Comparison of ENCODE assay signal across 9 cellular contexts in the genomic region with DNA sequence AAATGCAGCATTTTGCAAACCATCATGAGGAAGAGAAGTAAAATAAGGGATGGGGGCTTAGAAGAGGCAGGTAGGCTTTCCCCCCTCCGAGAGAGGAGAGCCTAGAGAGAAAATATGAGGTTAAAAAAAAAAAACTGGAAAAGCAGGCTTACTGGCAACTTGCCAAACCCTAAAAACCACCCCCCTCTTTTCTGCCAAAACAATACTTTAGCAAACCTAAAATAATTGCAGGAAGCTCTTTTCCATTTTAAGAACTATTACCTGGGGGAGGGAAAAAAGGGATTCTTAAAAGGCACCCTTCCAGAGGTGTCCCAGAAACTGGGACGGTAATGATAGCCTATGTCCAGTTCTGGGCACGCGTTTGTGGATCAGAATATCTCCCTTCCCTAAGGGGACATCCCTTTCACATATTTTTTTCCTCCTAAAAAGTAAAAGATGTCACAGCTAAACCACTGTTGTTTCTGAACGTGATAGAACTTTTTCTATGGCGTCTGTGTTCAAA. TPM values are rescaled to one million over a fixed set of nuclear protein-coding genes. Genes with fewer than 3 reads are reported as not detected.
DNase-seq lines count a peak whose midpoint lies in the region; ATAC-seq and TF ChIP-seq lines count a peak whose summit lies in the region.
"Had no signal": no experiment of that assay in that cellular context is flagged by ENCODE, and none has a peak within 500 bp of the region (broad histone marks: within the 10 kb centered on the region; RNA-seq: fewer than 3 reads in every experiment).

No MANE protein-coding gene starts in this region.

- no peak overlapping the region for H2AFZ ChIP-seq in neuronal stem cell (ENCODE audit: low read length)

- DNase-seq in stimulated activated naive CD8-positive, alpha-beta T cell treated with anti-CD3 and anti-CD28 coated beads, Interleukin-15, Interleukin-2, amounts not matched to agents 100 U/mL and 50 U/mL, for 24 hours, result no peak
- peak; percentile 38 for DNase-seq in MCF 10A (ENCODE audit: unreplicated experiment)
- DNase-seq in A172 (ENCODE audit: low spot score), result no peak
- DNase-seq in UCSD-AML1 (lab: John Stamatoyannopoulos, UW; ENCODE audit: unreplicated experiment), result no peak
- DNase-seq in neuronal stem cell (ENCODE audit: low spot score), result no peak

- no peak overlapping the region for H3K18ac ChIP-seq in neuronal stem cell (ENCODE audit: low read length)

- H3K27ac Mint-ChIP-seq in stimulated activated naive CD8-positive, alpha-beta T cell treated with anti-CD3 and anti-CD28 coated beads, Interleukin-15, Interleukin-2, amounts not matched to agents 100 ng/mL and 50 ng/mL, for 24 hours, result peak overlapping the region; percentile 83
- peak overlapping the region; percentile 74 for H3K27ac Mint-ChIP-seq in MCF 10A (ENCODE audit: low read depth, unreplicated experiment)

- no peaks in the 10 kb centered on the region for H3K36me3 Mint-ChIP-seq in stimulated activated naive CD8-positive, alpha-beta T cell treated with anti-CD3 and anti-CD28 coated beads, Interleukin-15, Interleukin-2, amounts not matched to agents 100 ng/mL and 50 ng/mL, for 24 hours (ENCODE audit: low read depth)
- peaks cover 8% of the 10 kb centered on the region for H3K36me3 Mint-ChIP-seq in MCF 10A (ENCODE audit: insufficient read depth, unreplicated experiment)

- CTCF ChIA-PET in MCF 10A (lab: Yijun Ruan, JAX), result interaction anchor here (0.6 to 6.2 kb wide), 10 partner anchors 23 to 1244 kb away, joined by 3 to 77 read pairs (median 4); no protein-coding TSS in a partner anchor

- H3K27me3 Mint-ChIP-seq in stimulated activated naive CD8-positive, alpha-beta T cell treated with anti-CD3 and anti-CD28 coated beads, Interleukin-15, Interleukin-2, amounts not matched to agents 100 ng/mL and 50 ng/mL, for 24 hours, result peaks cover 44% of the 10 kb centered on the region
- H3K27me3 Mint-ChIP-seq in MCF 10A (ENCODE audit: insufficient read depth, unreplicated experiment), result no peaks in the 10 kb centered on the region

- no peak overlapping the region for H3K4ac ChIP-seq in neuronal stem cell (ENCODE audit: low read length)

- H3K4me2 ChIP-seq in neuronal stem cell (ENCODE audit: insufficient read depth, low read length, poor library complexity, severe bottlenecking), result no peak overlapping the region

- intact Hi-C loops in MCF 10A (cut with micrococcal nuclease), result loop anchor here (2.0 to 10.0 kb wide), 2 partner anchors 52 to 144 kb away; no protein-coding TSS in a partner anchor

- no peak overlapping the region for H3K9ac ChIP-seq in neuronal stem cell (ENCODE audit: low read depth, low read length, poor library complexity)

- H3K14ac ChIP-seq in neuronal stem cell (ENCODE audit: low read length), result no peak overlapping the region

- H3K4me1 Mint-ChIP-seq in stimulated activated naive CD8-positive, alpha-beta T cell treated with anti-CD3 and anti-CD28 coated beads, Interleukin-15, Interleukin-2, amounts not matched to agents 100 ng/mL and 50 ng/mL, for 24 hours (ENCODE audit: low read depth), result peaks cover 53% of the 10 kb centered on the region
- H3K4me1 Mint-ChIP-seq in MCF 10A (ENCODE audit: insufficient read depth, unreplicated experiment), result peaks cover 42% of the 10 kb centered on the region

- H2BK15ac ChIP-seq in neuronal stem cell (ENCODE audit: low read length), result no peak overlapping the region

- peaks cover 22 to 82% (median 56%) of the 10 kb centered on the region in 3 experiments for H3K27me3 ChIP-seq in neuronal stem cell (ENCODE audit: control insufficient read depth in 3 of 3, insufficient read depth in 3 of 3, low read depth in 1 of 3, low read length in 3 of 3)

- H3K4me3 ChIP-seq in mesodermal cell (ENCODE audit: extremely low read depth, insufficient read depth, low read length, poor library complexity, severe bottlenecking) (peak overlapping the region; percentile 46), neuronal stem cell (ENCODE audit: low read length in 2 of 2) (no peak overlapping the region)

- H4K91ac ChIP-seq in neuronal stem cell (ENCODE audit: low read depth, low read length, poor library complexity), result no peak overlapping the region

- ATAC-seq in stimulated activated naive CD8-positive, alpha-beta T cell treated with anti-CD3 and anti-CD28 coated beads, Interleukin-15, Interleukin-2, amounts not matched to agents 100 U/mL and 50 U/mL, for 24 hours, result no peak
- no peak for ATAC-seq in HG03469 (IDR thresholded peaks at IDR 0.05; ENCODE audit: unreplicated experiment)

- H3K4me3 Mint-ChIP-seq in stimulated activated naive CD8-positive, alpha-beta T cell treated with anti-CD3 and anti-CD28 coated beads, Interleukin-15, Interleukin-2, amounts not matched to agents 100 ng/mL and 50 ng/mL, for 24 hours, result peak overlapping the region; percentile 75
- peak overlapping the region; percentile 88 for H3K4me3 Mint-ChIP-seq in MCF 10A (ENCODE audit: unreplicated experiment)

- TF ChIP-seq CTCF in MCF 10A (IDR thresholded peaks at IDR 0.05; ENCODE audit: unreplicated experiment), result no peak

- no TSS peak for BruUV-seq in MCF 10A (replicated peaks; lab: Mats Ljungman, UMichigan)

- H2BK5ac ChIP-seq in neuronal stem cell (ENCODE audit: low read length), result no peak overlapping the region

- H3K4me1 ChIP-seq in mesodermal cell (ENCODE audit: control insufficient read depth, insufficient read depth, low read length, poor library complexity, severe bottlenecking) (peaks cover 21% of the 10 kb centered on the region), neuronal stem cell (ENCODE audit: control insufficient read depth in 2 of 2, insufficient read depth in 1 of 2, low read depth in 1 of 2, low read length in 2 of 2) (peaks cover 2% of the 10 kb centered on the region in 2 donors)

- H3K23ac ChIP-seq in neuronal stem cell (ENCODE audit: low read depth, low read length, poor library complexity), result no peak overlapping the region

- no peak overlapping the region for H4K8ac ChIP-seq in neuronal stem cell (ENCODE audit: low read depth, low read length)

- H2AK5ac ChIP-seq in neuronal stem cell (ENCODE audit: low read depth, low read length), result no peak overlapping the region

- no peaks in the 10 kb centered on the region for H3K9me3 Mint-ChIP-seq in stimulated activated naive CD8-positive, alpha-beta T cell treated with anti-CD3 and anti-CD28 coated beads, Interleukin-15, Interleukin-2, amounts not matched to agents 100 ng/mL and 50 ng/mL, for 24 hours
- no peaks in the 10 kb centered on the region for H3K9me3 Mint-ChIP-seq in MCF 10A (ENCODE audit: unreplicated experiment)

- WGBS in mesodermal cell (ENCODE audit: insufficient coverage in 2 of 2), 2 experiments, result 0% methylated on average over 5 of the region's 6 CpGs
- WGBS in neuronal stem cell (ENCODE audit: extremely low coverage in 2 of 2, insufficient read length in 2 of 2, insufficient replicate concordance in 1 of 2), 2 donors, result no CpG with 5 or more reads among the region's 6 CpGs

- H3K36me3 ChIP-seq in mesodermal cell (ENCODE audit: control insufficient read depth, insufficient read depth, low read length) (no peaks in the 10 kb centered on the region), neuronal stem cell (replicated peaks in 1 of 2; ENCODE audit: control insufficient read depth in 2 of 2, insufficient read depth in 2 of 2, low read length in 2 of 2) (no peaks in the 10 kb centered on the region)
- H3K36me3 ChIP-seq: neutrophil had no signal

- POLR2A ChIA-PET in MCF 10A (lab: Yijun Ruan, JAX), result interaction anchor here (0.7 to 7.5 kb wide), 21 partner anchors 12 to 373 kb away, joined by 3 to 369 read pairs (median 8); no protein-coding TSS in a partner anchor

- H2BK12ac ChIP-seq in neuronal stem cell (ENCODE audit: low read length), result no peak overlapping the region

- H2BK120ac ChIP-seq in neuronal stem cell (ENCODE audit: low read depth, low read length), result no peak overlapping the region

- no peaks in the 10 kb centered on the region for H3K79me1 ChIP-seq in neuronal stem cell (ENCODE audit: low read depth, low read length)

- H3K9me3 ChIP-seq in mesodermal cell (ENCODE audit: control insufficient read depth, low read length), result no peaks in the 10 kb centered on the region
- no peaks in the 10 kb centered on the region for H3K9me3 ChIP-seq in neuronal stem cell (replicated peaks in 1 of 2; ENCODE audit: control insufficient read depth in 2 of 2, insufficient read depth in 1 of 2, low read depth in 1 of 2, low read length in 2 of 2)
- H3K9me3 ChIP-seq: neutrophil had no signal

- H3K27ac ChIP-seq in mesodermal cell (ENCODE audit: low read depth, low read length, severe bottlenecking) (no peak overlapping the region), neuronal stem cell (replicated peaks; ENCODE audit: low read length) (no peak overlapping the region)
- H3K27ac ChIP-seq: neutrophil had no signal

RNA-seq across cellular contexts. Expression of a gene that starts 1.2 kb away (rescaled TPM):
- 47.4 and 54.8 TPM in 2 replicates for total RNA-seq in MCF 10A (2022)
- polyA plus RNA-seq in mesodermal cell (2013, experiment 1 of 2), result 1.2 TPM
- polyA plus RNA-seq in mesodermal cell (2013, experiment 2 of 2), result 0.86 TPM
- 0.22 and 0.31 TPM in 2 replicates for total RNA-seq in A172 (2014; rRNA removed; shearing (Covaris generic))
- polyA plus RNA-seq in neuronal stem cell (2013, experiment 1 of 2), result 0.24 TPM
- 0.30 TPM for polyA plus RNA-seq in neuronal stem cell (2013, experiment 2 of 2)

Comparison
In these comparisons a context has a peak if more than half of its experiments do, and no peak if none do; other contexts are left out.
1. RNA of a gene that starts 1.2 kb away (total RNA-seq): 47.4 to 54.8 TPM in MCF 10A; 0.22 to 0.31 TPM in A172; every median in the first group is over 10 times any median in the second.